Comparison of ENCODE assay signal across 8 cellular contexts in the genomic region with DNA sequence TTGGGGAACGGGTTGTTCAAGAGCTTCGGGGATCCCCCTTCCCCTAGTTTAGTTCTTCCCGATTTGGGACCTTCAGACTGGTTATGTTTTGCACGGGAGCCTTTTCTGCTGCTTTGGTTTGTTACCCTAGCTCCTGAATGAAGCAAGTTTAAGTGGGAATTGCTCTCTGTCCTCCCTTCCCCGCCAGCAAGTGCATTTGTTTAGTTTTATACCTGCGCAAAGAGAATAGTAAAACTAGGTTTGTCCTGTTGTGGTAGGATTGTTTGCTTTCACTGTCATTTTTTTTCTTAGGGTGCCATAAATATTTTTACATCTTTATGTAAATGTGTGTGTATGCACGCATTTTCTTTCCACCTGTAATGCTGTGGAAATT. TPM values are rescaled to one million over a fixed set of nuclear protein-coding genes. Genes with fewer than 3 reads are reported as not detected.
DNase-seq lines count a peak whose midpoint lies in the region; ATAC-seq, FAIRE-seq and TF ChIP-seq lines count a peak whose summit lies in the region.

No MANE protein-coding gene starts in this region.

- CTCF ChIA-PET in A549 (lab: Yijun Ruan, JAX): interaction anchor here (0.6 to 1.4 kb wide), 3 partner anchors 45 to 83 kb away, joined by 3 to 6 read pairs (median 3); no protein-coding TSS in a partner anchor
- CTCF ChIA-PET in RWPE1 (lab: Yijun Ruan, JAX): interaction anchor here (0.6 to 0.7 kb wide), 2 partner anchors 254 to 1376 kb away, joined by 3 to 4 read pairs; no protein-coding TSS in a partner anchor

- 32% methylated on average over 7 of the region's 7 CpGs for WGBS in A549 (ENCODE audit: missing lambda C conversion rate)

- H3K4me1 ChIP-seq in A549 (no peaks in the 10 kb centered on the region), mucosa of descending colon (ENCODE audit: low read depth) (peaks cover 9% of the 10 kb centered on the region)

- no peak for TF ChIP-seq POLR2A in A549 (IDR thresholded peaks at IDR 0.05; ENCODE audit: low read length)

- TF ChIP-seq EP300 in A549 (IDR thresholded peaks at IDR 0.05): no peak

- ATAC-seq in A549 (no peak), mucosa of descending colon (peak; percentile 34), HG03439 (IDR thresholded peaks at IDR 0.05; ENCODE audit: unreplicated experiment) (no peak)

- no peaks in the 10 kb centered on the region for H3K36me3 ChIP-seq in mucosa of descending colon (ENCODE audit: low read depth)

- TF ChIP-seq CTCF in A549 (IDR thresholded peaks at IDR 0.05) (no peak), mucosa of descending colon (IDR thresholded peaks at IDR 0.05) (no peak), RWPE1 (conservative IDR thresholded peaks at IDR 0.05; ENCODE audit: low read depth) (no peak)

- FAIRE-seq in A549 (lab: Jason Lieb, UNC): no peak

- POLR2A ChIA-PET in A549 (lab: Yijun Ruan, JAX): no interaction called here
- POLR2A ChIA-PET in RWPE1 (lab: Yijun Ruan, JAX; ENCODE audit: low non-redundant PET): no interaction called here

- DNase-seq in A549 (ENCODE audit: low read depth in 1 of 2, low spot score in 1 of 2): no peak
- peak; percentile 23 for DNase-seq in HuH-7.5 (ENCODE audit: low spot score)
- DNase-seq in cerebellum (ENCODE audit: low spot score): peak; percentile 33
- DNase-seq in mucosa of descending colon: peak in 1 of 3 donors; percentile 64
- DNase-seq in KG1 (lab: John Stamatoyannopoulos, UW): no peak
- DNase-seq in NOMO-1 (lab: John Stamatoyannopoulos, UW; ENCODE audit: unreplicated experiment in 2 of 2): no peak
- no peak for DNase-seq in RWPE1 (ENCODE audit: low spot score)

- peak overlapping the region; percentile 98 for H3K4me2 ChIP-seq in A549

- TF ChIP-seq RAD21 in A549 (conservative IDR thresholded peaks at IDR 0.05 in 1 of 2, IDR thresholded peaks at IDR 0.05 in 1 of 2): no peak

- H3K27ac ChIP-seq in A549: no peak overlapping the region; a peak in 2 of 6 replicates
- no peak overlapping the region for H3K27ac ChIP-seq in RWPE1

- peak overlapping the region; percentile 72 for H3K4me3 ChIP-seq in A549
- peak overlapping the region; percentile 79 for H3K4me3 ChIP-seq in mucosa of descending colon

- H3K9me3 ChIP-seq in A549: no peaks in the 10 kb centered on the region
- H3K9me3 ChIP-seq in mucosa of descending colon: no peaks in the 10 kb centered on the region

- intact Hi-C loops in mucosa of descending colon (cut with DNase I, micrococcal nuclease): no loop called here

TF ChIP-seq in A549, 52 proteins besides CTCF, POLR2A, EP300 and RAD21:
- TF ChIP-seq PHF8 (IDR thresholded peaks at IDR 0.05; ENCODE audit: borderline replicate concordance, low read depth) (no peak), JUNB (IDR thresholded peaks at IDR 0.05) (no peak), KDM5A (IDR thresholded peaks at IDR 0.05) (no peak), SREBF2 (IDR thresholded peaks at IDR 0.05) (no peak), ZFP36 (IDR thresholded peaks at IDR 0.05; ENCODE audit: borderline replicate concordance, partially characterized antibody) (no peak), MYC (IDR thresholded peaks at IDR 0.05; ENCODE audit: borderline replicate concordance, low read length) (no peak), FOSB (CRISPR knock-in tag; IDR thresholded peaks at IDR 0.05) (no peak), JUN (IDR thresholded peaks at IDR 0.05) (no peak), MAZ (IDR thresholded peaks at IDR 0.05; ENCODE audit: borderline replicate concordance, low read depth, low read length) (no peak)

RNA-seq across cellular contexts. Expression of gene SH3BGRL2, which starts 0.7 kb away (rescaled TPM):
- polyA plus RNA-seq in A549 (2011; rRNA removed) (1.9 and 2.0 TPM in 2 replicates), A549 (2017; fragmentation: RNase III; extraction: RNeasy Plus Mini Kit Qiagen cat#74134 plus additional on column Dnase treatment) (0.42 to 0.48 TPM (median 0.46 TPM) in 3 replicates)
- 0.17 and 0.19 TPM in 2 replicates for polyA plus RNA-seq in A549 (2012; cell fraction: cytosol; rRNA removed)
- polyA plus RNA-seq in A549 (2012; cell fraction: nucleus; rRNA removed): 0.08 and 0.10 TPM in 2 replicates
- 0.68 and 0.79 TPM in 2 replicates for polyA minus RNA-seq in A549 (2011; rRNA and poly(A)+ RNA removed)
- total RNA-seq in cerebellum (26.1 TPM), mucosa of descending colon (100 to 1,000 TPM in 2 of 3 donors, 10 to 100 TPM in 1; 63.2 to 158 (median 127) TPM)

Comparison
In these comparisons a context has a peak if more than half of its experiments do, and no peak if none do; other contexts are left out.
1. DNase-seq: peak in HuH-7.5 (single experiment) and cerebellum (single experiment); none in A549 (0 of 2), KG1 (single experiment), NOMO-1 (0 of 2) and RWPE1 (single experiment).